Comparison of ENCODE assay signal across 9 cellular contexts in genomic region chr17:7204335-7204734, GRCh38. TPM values are rescaled to one million over a fixed set of nuclear protein-coding genes. Genes with fewer than 3 reads are reported as not detected.
A peak's percentile ranks its signal among the peaks of the same experiment; 100 is the strongest.
DNase-seq lines count a peak whose midpoint lies in the region; ATAC-seq lines count a peak whose summit lies in the region.
"Had no signal": no experiment of that assay in that cellular context is flagged by ENCODE, and none has a peak within 500 bp of the region (broad histone marks: within the 10 kb centered on the region; RNA-seq: fewer than 3 reads in every experiment).

No MANE protein-coding gene starts in this region.

- peaks cover 47% of the 10 kb centered on the region; the same call in 1 of the 2 replicates for H4K20me1 ChIP-seq in BLaER1

- H3K4me3 Mint-ChIP-seq in natural killer cell treated with Interleukin-12 subunit alpha and Interleukin-12 subunit beta and Interleukin-15 and Interleukin-18, amount 100 ng/mL, for 72 hours: peak overlapping the region; percentile 87

- ATAC-seq in natural killer cell treated with Interleukin-12 subunit alpha and Interleukin-12 subunit beta and Interleukin-15 and Interleukin-18, amount 100 ng/mL, for 72 hours: peak in 1 of 2 donors; percentile 41
- ATAC-seq in GM19328 (IDR thresholded peaks at IDR 0.05; ENCODE audit: unreplicated experiment) (no peak), GM18870 (IDR thresholded peaks at IDR 0.05; ENCODE audit: unreplicated experiment) (no peak), GM18520 (IDR thresholded peaks at IDR 0.05; ENCODE audit: unreplicated experiment) (no peak)
- ATAC-seq: PC-3 had no signal

- H3K27ac ChIP-seq in BLaER1 (no peak overlapping the region), cingulate gyrus (ENCODE audit: low read depth, low read length) (peak overlapping the region; percentile 75)

- H3K9ac ChIP-seq in BLaER1: no peak overlapping the region

- no peaks in the 10 kb centered on the region for H3K36me3 Mint-ChIP-seq in natural killer cell treated with Interleukin-12 subunit alpha and Interleukin-12 subunit beta and Interleukin-15 and Interleukin-18, amount 100 ng/mL, for 72 hours

- H3K9me3 Mint-ChIP-seq in natural killer cell treated with Interleukin-12 subunit alpha and Interleukin-12 subunit beta and Interleukin-15 and Interleukin-18, amount 100 ng/mL, for 72 hours: no peaks in the 10 kb centered on the region

- H3K27me3 ChIP-seq in BLaER1: no peaks in the 10 kb centered on the region

- peak in 2 of 3 experiments; percentile 80 to 88 for DNase-seq in NCI-H1417 (lab: John Stamatoyannopoulos, UW)
- DNase-seq in natural killer cell treated with Interleukin-12 subunit alpha and Interleukin-12 subunit beta and Interleukin-15 and Interleukin-18, amount 100 ng/mL, for 72 hours (ENCODE audit: low spot score): no peak
- no peak for DNase-seq in GDM1 (lab: John Stamatoyannopoulos, UW)
- DNase-seq: PC-3 had no signal

- peak overlapping the region; percentile 81 to 85 for H3K27ac Mint-ChIP-seq in natural killer cell treated with Interleukin-12 subunit alpha and Interleukin-12 subunit beta and Interleukin-15 and Interleukin-18, amount 100 ng/mL, for 72 hours

- peak overlapping the region; percentile 64 for H3K4me3 ChIP-seq in BLaER1

- peaks cover 62% of the 10 kb centered on the region for H3K36me3 ChIP-seq in BLaER1

- no peaks in the 10 kb centered on the region for H3K9me3 ChIP-seq in BLaER1

- H3K27me3 Mint-ChIP-seq in natural killer cell treated with Interleukin-12 subunit alpha and Interleukin-12 subunit beta and Interleukin-15 and Interleukin-18, amount 100 ng/mL, for 72 hours: no peaks in the 10 kb centered on the region

- peaks cover 48% of the 10 kb centered on the region for H3K4me1 ChIP-seq in BLaER1

- H3K4me1 Mint-ChIP-seq in natural killer cell treated with Interleukin-12 subunit alpha and Interleukin-12 subunit beta and Interleukin-15 and Interleukin-18, amount 100 ng/mL, for 72 hours (ENCODE audit: low read depth in 2 of 2): peaks cover 28 to 33% of the 10 kb centered on the region in 2 donors

- H3K4me2 ChIP-seq in BLaER1: peak overlapping the region; percentile 80

RNA-seq across cellular contexts. Expression of gene DLG4, which starts 15.3 kb away (rescaled TPM):
- 1 to 10 TPM; 3.3 to 8.3 TPM for total RNA-seq in natural killer cell treated with Interleukin-12 subunit alpha and Interleukin-12 subunit beta and Interleukin-15 and Interleukin-18, amount 100 ng/mL, for 72 hours

RNA-seq across cellular contexts. Expression of gene ACADVL, which starts 15.4 kb away (rescaled TPM):
- total RNA-seq in natural killer cell treated with Interleukin-12 subunit alpha and Interleukin-12 subunit beta and Interleukin-15 and Interleukin-18, amount 100 ng/mL, for 72 hours: 100 to 1,000 TPM; 651 to 710 TPM

RNA-seq across cellular contexts. Expression of gene ASGR1, which starts 25.2 kb away (rescaled TPM):
- under 1 TPM in 1 of 2 donors, not detected in 1; 0.95 TPM for total RNA-seq in natural killer cell treated with Interleukin-12 subunit alpha and Interleukin-12 subunit beta and Interleukin-15 and Interleukin-18, amount 100 ng/mL, for 72 hours

RNA-seq across cellular contexts. Expression of gene DVL2, which starts 30.0 kb away (rescaled TPM):
- 10 to 100 TPM; 35.1 to 61.6 TPM for total RNA-seq in natural killer cell treated with Interleukin-12 subunit alpha and Interleukin-12 subunit beta and Interleukin-15 and Interleukin-18, amount 100 ng/mL, for 72 hours

RNA-seq across cellular contexts. Expression of gene PHF23, which starts 34.9 kb away (rescaled TPM):
- total RNA-seq in natural killer cell treated with Interleukin-12 subunit alpha and Interleukin-12 subunit beta and Interleukin-15 and Interleukin-18, amount 100 ng/mL, for 72 hours: 10 to 100 TPM; 40.1 to 55.2 TPM

Comparison
In these comparisons a context has a peak if more than half of its experiments do, and no peak if none do; other contexts are left out.
1. DNase-seq: peak in NCI-H1417 (2 of 3); none in natural killer cell treated with Interleukin-12 subunit alpha and Interleukin-12 subunit beta and Interleukin-15 and Interleukin-18, amount 100 ng/mL, for 72 hours (single experiment) and GDM1 (single experiment).